Comparison of ENCODE assay signal across 8 cellular contexts in the genomic region with DNA sequence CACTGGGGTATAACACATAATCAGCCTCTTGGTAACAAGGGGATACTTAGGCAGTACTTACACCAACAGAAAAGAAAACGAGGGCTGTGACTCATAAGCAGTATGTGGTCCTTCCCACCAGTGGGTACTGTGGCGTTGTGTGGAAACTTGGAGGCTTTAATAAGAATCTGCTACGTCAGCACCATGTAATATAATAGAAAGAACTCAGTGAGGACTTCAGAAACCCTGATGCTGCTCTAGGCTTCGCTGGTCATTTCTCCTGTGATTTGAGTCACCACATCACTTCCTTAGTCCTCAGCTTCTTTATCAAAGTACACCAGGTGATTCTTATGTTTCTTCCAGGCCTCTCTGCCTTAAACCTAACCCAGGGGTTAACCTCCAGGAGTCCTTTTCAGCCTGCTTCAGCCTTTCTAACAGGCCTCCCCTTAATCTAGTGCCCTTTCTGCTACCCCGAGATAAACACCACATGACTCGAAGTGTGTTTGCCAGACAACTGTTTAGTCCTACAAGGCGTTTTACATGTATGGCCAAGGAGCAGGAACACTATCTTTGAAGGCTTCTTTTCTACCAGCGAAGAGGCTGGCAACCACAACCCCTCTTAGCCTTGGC.
DNase-seq lines count a peak whose midpoint lies in the region; ATAC-seq and TF ChIP-seq lines count a peak whose summit lies in the region.

No MANE protein-coding gene starts in this region.

- intact Hi-C loops in heart right ventricle (cut with DNase I): loop anchor here in 4 of 10 donors (5.0 to 10.0 kb wide), 4 partner anchors 48 to 190 kb away; a partner anchor contains a TSS
- intact Hi-C loops in testis (cut with DNase I; ENCODE audit: low total_unique reads): no loop called here

- peak overlapping the region; percentile 71 to 98 (median 87); a peak in 20 of 22 replicates for H3K4me2 ChIP-seq in BLaER1 treated with 17β-estradiol and CSF1 and Interleukin-3, amounts not matched to agents 10 nM and 100 nM
- H3K4me2 ChIP-seq in KMS-11: peak overlapping the region; percentile 63

- 37 to 52% methylated on average over 8 of the region's 8 CpGs for WGBS in heart right ventricle, 2 donors
- WGBS in testis, 2 donors: 68 to 72% methylated on average over 8 of the region's 8 CpGs

- no peak overlapping the region for H3K4me3 ChIP-seq in BLaER1 treated with 17β-estradiol and CSF1 and Interleukin-3, amounts not matched to agents 10 nM and 100 nM
- H3K4me3 ChIP-seq in KMS-11 (IDR thresholded peaks at IDR 0.05; ENCODE audit: insufficient read depth, low read depth, low read length) (no peak overlapping the region), heart right ventricle (no peak overlapping the region), testis (no peak overlapping the region)

- peaks cover 0 to 84% (median 56%) of the 10 kb centered on the region in 11 experiments; a peak in 18 of 22 replicates for H4K20me1 ChIP-seq in BLaER1 treated with 17β-estradiol and CSF1 and Interleukin-3, amounts not matched to agents 10 nM and 100 nM
- H4K20me1 ChIP-seq in KMS-11 (ENCODE audit: insufficient read depth): no peaks in the 10 kb centered on the region

- H3K9ac ChIP-seq in BLaER1 treated with 17β-estradiol and CSF1 and Interleukin-3, amounts not matched to agents 10 nM and 100 nM: no peak overlapping the region
- H3K9ac ChIP-seq in KMS-11: no peak overlapping the region

- no peak for TF ChIP-seq CTCF in KMS-11 (conservative IDR thresholded peaks at IDR 0.05; ENCODE audit: low read depth, low read length)
- TF ChIP-seq CTCF in heart right ventricle (IDR thresholded peaks at IDR 0.05): peak in 3 of 9 donors; percentile 15 to 36 (median 33)
- no peak for TF ChIP-seq CTCF in testis (IDR thresholded peaks at IDR 0.05)

- DNase-seq in activated T-helper 1 cell treated with Interleukin-2 at 50 U/mL for 16 hours (ENCODE audit: low read depth) (peak; percentile 43), heart right ventricle (no peak), NCI-H2107 (lab: John Stamatoyannopoulos, UW) (no peak), testis (no peak)
- peak in 2 of 3 donors; percentile 37 to 40 for DNase-seq in stimulated activated CD4-positive, alpha-beta T cell treated with anti-CD3 and anti-CD28 coated beads, TNF-alpha, amount 100 ng/mL, for 1 hour (ENCODE audit: low read depth in 3 of 3, low spot score in 1 of 3)

- H3K9me3 ChIP-seq in BLaER1 treated with 17β-estradiol and CSF1 and Interleukin-3, amounts not matched to agents 10 nM and 100 nM (replicated peaks in 1 of 11): no peaks in the 10 kb centered on the region
- no peaks in the 10 kb centered on the region for H3K9me3 ChIP-seq in heart right ventricle
- no peaks in the 10 kb centered on the region for H3K9me3 ChIP-seq in testis

- TF ChIP-seq POLR2A in testis (IDR thresholded peaks at IDR 0.05): no peak

- no peak overlapping the region for H2AFZ ChIP-seq in KMS-11 (ENCODE audit: low read depth)

- peak overlapping the region in 5 of 11 experiments; percentile 5 to 42 (median 23); a peak in 4 of 22 replicates for H3K27ac ChIP-seq in BLaER1 treated with 17β-estradiol and CSF1 and Interleukin-3, amounts not matched to agents 10 nM and 100 nM
- H3K27ac ChIP-seq in KMS-11 (peak overlapping the region; percentile 60), heart right ventricle (peak overlapping the region in 8 of 10 donors; percentile 20 to 80 (median 57)), testis (no peak overlapping the region)

- H3K36me3 ChIP-seq in BLaER1 treated with 17β-estradiol and CSF1 and Interleukin-3, amounts not matched to agents 10 nM and 100 nM: peaks cover 0 to 42% (median 22%) of the 10 kb centered on the region in 11 experiments; a peak in 15 of 22 replicates
- H3K36me3 ChIP-seq in KMS-11 (ENCODE audit: insufficient read depth): no peaks in the 10 kb centered on the region
- peaks cover 0 to 8% (median 0%) of the 10 kb centered on the region in 9 donors for H3K36me3 ChIP-seq in heart right ventricle
- H3K36me3 ChIP-seq in testis (ENCODE audit: low read depth, missing control alignments): no peaks in the 10 kb centered on the region

- peak; percentile 62 for ATAC-seq in GM21367 (IDR thresholded peaks at IDR 0.05; ENCODE audit: unreplicated experiment)
- ATAC-seq in heart right ventricle: peak; percentile 36 to 74 (median 62)

- peaks cover 49 to 75% (median 63%) of the 10 kb centered on the region in 10 experiments for H3K4me1 ChIP-seq in BLaER1 treated with 17β-estradiol and CSF1 and Interleukin-3, amounts not matched to agents 10 nM and 100 nM
- H3K4me1 ChIP-seq in KMS-11 (ENCODE audit: low read depth, poor library complexity, severe bottlenecking) (peaks cover 68% of the 10 kb centered on the region), heart right ventricle (peaks cover 6 to 72% (median 48%) of the 10 kb centered on the region in 9 donors), testis (peaks cover 5% of the 10 kb centered on the region)

- no peaks in the 10 kb centered on the region for H3K79me2 ChIP-seq in KMS-11 (ENCODE audit: insufficient read depth, low read depth)

- no peaks in the 10 kb centered on the region for H3K27me3 ChIP-seq in BLaER1 treated with 17β-estradiol and CSF1 and Interleukin-3, amounts not matched to agents 10 nM and 100 nM
- H3K27me3 ChIP-seq in KMS-11 (ENCODE audit: insufficient read depth, low read depth): no peaks in the 10 kb centered on the region
- H3K27me3 ChIP-seq in heart right ventricle: no peaks in the 10 kb centered on the region
- H3K27me3 ChIP-seq in testis: no peaks in the 10 kb centered on the region

Comparison
In these comparisons a context has a peak if more than half of its experiments do, and no peak if none do; other contexts are left out.
1. H3K27ac ChIP-seq: peak in KMS-11 (single experiment) and heart right ventricle (8 of 10); none in testis (0 of 2).
2. DNase-seq: peak in activated T-helper 1 cell treated with Interleukin-2 at 50 U/mL for 16 hours (single experiment) and stimulated activated CD4-positive, alpha-beta T cell treated with anti-CD3 and anti-CD28 coated beads, TNF-alpha, amount 100 ng/mL, for 1 hour (2 of 3); none in heart right ventricle (0 of 2), NCI-H2107 (single experiment) and testis (single experiment).